Comparison of ENCODE assay signal across 28 cellular contexts in genomic region chr6:82702574-82702973, GRCh38.
"Had no signal": no experiment of that assay in that cellular context is flagged by ENCODE, and none has a peak within 500 bp of the region (broad histone marks: within the 10 kb centered on the region; RNA-seq: fewer than 3 reads in every experiment).

No MANE protein-coding gene starts in this region.

- H3K4me3 ChIP-seq: dorsolateral prefrontal cortex, esophagus muscularis mucosa, gastroesophageal sphincter, left lung, mucosa of descending colon, pancreas, right lobe of liver, thoracic aorta, tibial nerve, upper lobe of left lung had no signal

- H3K27me3 ChIP-seq: dorsolateral prefrontal cortex, esophagus muscularis mucosa, foreskin keratinocyte, gastroesophageal sphincter, left lung, neutrophil, pancreas, right lobe of liver, tibial nerve, upper lobe of left lung had no signal

- H3K27ac ChIP-seq: dorsolateral prefrontal cortex, epithelial cell of prostate, esophagus muscularis mucosa, foreskin keratinocyte, gastroesophageal sphincter, left lung, neutrophil, pancreas, right lobe of liver, thoracic aorta, tibial nerve, upper lobe of left lung had no signal

- FAIRE-seq: colon, pancreas, small intestine, urothelium cell line had no signal

- H3K4me1 ChIP-seq: foreskin keratinocyte, left lung, pancreas, right lobe of liver, tibial nerve, upper lobe of left lung had no signal

- ATAC-seq: foreskin keratinocyte; gastroesophageal sphincter; left cardiac atrium; left lung; mucosa of descending colon; pancreas; right lobe of liver; stimulated activated naive B cell treated with anti-CD40 and anti-IgM and Interleukin-4, amounts not matched to agents 10 μg/mL and 1 μg/mL and 100 μg/mL, for 72 hours had no signal

- H3K9me3 ChIP-seq: neutrophil, pancreas, right lobe of liver, thoracic aorta had no signal

- DNase-seq: dorsolateral prefrontal cortex; effector CD4-positive, alpha-beta T cell; endodermal cell; foreskin keratinocyte; glutamatergic neuron; hypothalamus; immature natural killer cell; islet precursor cell; left cardiac atrium; left lung; mesenchymal stem cell; mucosa of descending colon; naive B cell; pancreas; right lobe of liver; small intestine; stimulated activated CD4-positive, alpha-beta T cell treated with anti-CD3 and anti-CD28 coated beads, Interleukin-15, amount 100 ng/mL, for 24 hours; stimulated activated CD4-positive, alpha-beta T cell treated with anti-CD3 and anti-CD28 coated beads, Interleukin-2, amount 100 ng/mL, for 48 hours; stimulated activated naive B cell treated with anti-CD40 and anti-IgM and Interleukin-4, amounts not matched to agents 10 μg/mL and 1 μg/mL and 100 μg/mL, for 72 hours; upper lobe of left lung had no signal

- H3K36me3 ChIP-seq: esophagus muscularis mucosa, gastroesophageal sphincter, left lung, neutrophil, pancreas, right lobe of liver, thoracic aorta, tibial nerve, upper lobe of left lung had no signal
